Comparison of ENCODE assay signal across 8 cellular contexts in the genomic region with DNA sequence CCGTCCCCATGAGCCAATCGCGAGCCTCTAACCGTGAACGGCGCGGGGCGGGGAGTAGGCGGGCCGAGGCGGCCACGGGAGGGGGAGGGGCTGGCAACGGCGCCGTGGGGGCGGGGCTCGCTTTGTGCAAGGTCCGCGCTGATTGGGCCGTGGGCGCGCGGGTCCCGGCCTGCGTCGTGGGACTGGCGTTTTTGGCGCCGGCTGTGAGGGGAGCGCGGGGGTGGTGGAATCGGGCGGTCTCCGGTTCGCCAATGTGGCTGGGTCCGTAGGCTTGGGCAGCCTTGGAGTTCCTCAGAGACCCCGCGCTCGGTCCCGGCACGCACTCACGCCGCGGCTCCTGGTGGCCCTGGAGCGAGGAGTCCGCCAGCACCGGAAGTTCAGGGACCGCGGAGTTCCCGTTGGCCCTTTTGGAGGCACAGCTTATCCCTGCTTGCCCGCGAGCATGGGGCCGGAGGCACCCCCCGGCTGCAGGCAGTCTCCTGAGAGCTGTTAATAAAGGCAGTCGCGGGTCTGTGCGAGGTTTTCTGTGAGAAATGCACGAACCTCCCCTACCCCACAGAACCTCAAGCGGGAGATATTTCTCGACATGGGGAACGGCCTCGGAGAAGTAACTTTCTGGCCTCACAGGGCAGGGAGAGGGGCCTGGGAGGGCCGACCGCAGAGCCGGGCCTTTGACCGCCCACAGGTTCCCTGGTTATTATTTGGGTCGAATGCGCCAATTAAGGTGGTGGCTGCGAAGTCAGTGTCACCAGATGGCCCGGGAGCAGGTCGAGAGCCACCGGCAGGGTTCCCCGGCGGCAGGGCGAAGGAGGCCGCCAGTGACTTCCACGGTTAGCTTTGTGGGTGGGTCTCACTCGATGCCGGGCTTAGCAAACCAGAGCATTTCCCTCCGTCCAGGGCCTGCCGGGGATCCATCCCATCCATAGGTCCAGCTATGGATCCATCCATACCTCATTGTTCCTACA. TPM values are rescaled to one million over a fixed set of nuclear protein-coding genes. Genes with fewer than 3 reads are reported as not detected.
DNase-seq lines count a peak whose midpoint lies in the region; ATAC-seq, FAIRE-seq and TF ChIP-seq lines count a peak whose summit lies in the region.

No MANE protein-coding gene starts in this region.

- in situ Hi-C loops in HepG2 (cut with HindIII; ENCODE audit: extremely low pct_ligation_motif_present, low pct_unique_long_range_greater_than_20kb): no loop called here

- peaks cover 52% of the 10 kb centered on the region for H3K4me1 ChIP-seq in HepG2 (ENCODE audit: insufficient read depth, low read length)

- DNase-seq in GM10266 (ENCODE audit: extremely low spot score) (peak; percentile 98), NCI-H2171 (lab: John Stamatoyannopoulos, UW) (peak; percentile 87), coronary artery (ENCODE audit: low spot score) (peak; percentile 99), HepG2 (ENCODE audit: low spot score) (peak; percentile 30)
- peak; percentile 99 for DNase-seq in activated CD4-positive, alpha-beta T cell treated with anti-CD3 and anti-CD28 coated beads, Interleukin-2, amount 10 ng/mL, durations not matched to agents 24 days and 14 days
- peak; percentile 99 for DNase-seq in stimulated activated CD4-positive, alpha-beta T cell treated with anti-CD3 and anti-CD28 coated beads, Interleukin-4, amount 100 ng/mL, for 1 hour

- peak overlapping the region; percentile 95 for H3K9ac ChIP-seq in HepG2 (ENCODE audit: insufficient read depth, low read depth, low read length)

- no peaks in the 10 kb centered on the region for H3K9me3 Mint-ChIP-seq in activated CD4-positive, alpha-beta T cell treated with anti-CD3 and anti-CD28 coated beads, Interleukin-2, amount 10 ng/mL, durations not matched to agents 24 days and 14 days

- no peak overlapping the region for H2AFZ ChIP-seq in HepG2 (ENCODE audit: low read length)

- 3% methylated on average over 49 of the region's 81 CpGs for WGBS in HepG2 (ENCODE audit: low lambda C conversion rate)

- CTCF ChIA-PET in HepG2 (lab: Yijun Ruan, JAX; ENCODE audit: low intra/inter-chr PET ratio, low total read pairs): no interaction called here

- TSS peak; percentile 98 for BruUV-seq in HepG2 (replicated peaks; lab: Mats Ljungman, UMichigan)

- intact Hi-C loops in activated CD4-positive, alpha-beta T cell treated with anti-CD3 and anti-CD28 coated beads, Interleukin-2, amount 10 ng/mL, durations not matched to agents 24 days and 14 days (cut with micrococcal nuclease): loop anchor here (1.0 to 10.0 kb wide), 8 partner anchors 17 to 408 kb away; a partner anchor contains a TSS
- intact Hi-C loops in HepG2 (cut with micrococcal nuclease; ENCODE audit: unreplicated experiment): loop anchor here (5.0 kb wide), 2 partner anchors 247 to 413 kb away; no protein-coding TSS in a partner anchor

- no peaks in the 10 kb centered on the region for H3K9me3 ChIP-seq in HepG2 (ENCODE audit: low read length)

- H3K27me3 ChIP-seq in HepG2 (ENCODE audit: control insufficient read depth in 1 of 2, insufficient read depth in 2 of 2, low read length in 2 of 2): peaks cover 2 to 6% of the 10 kb centered on the region in 2 experiments; a peak in 3 of 5 replicates

- H3K4me1 Mint-ChIP-seq in activated CD4-positive, alpha-beta T cell treated with anti-CD3 and anti-CD28 coated beads, Interleukin-2, amount 10 ng/mL, durations not matched to agents 24 days and 14 days: peaks cover 37% of the 10 kb centered on the region

- H3K4me3 Mint-ChIP-seq in activated CD4-positive, alpha-beta T cell treated with anti-CD3 and anti-CD28 coated beads, Interleukin-2, amount 10 ng/mL, durations not matched to agents 24 days and 14 days: peak overlapping the region; percentile 93

- H3K27ac ChIP-seq in coronary artery (peak overlapping the region; percentile 96 to 98), HepG2 (ENCODE audit: extremely low read length, insufficient read depth, low read length) (peak overlapping the region; percentile 99)

- peaks cover 50% of the 10 kb centered on the region for H3K79me2 ChIP-seq in HepG2 (ENCODE audit: insufficient read depth, low read length)

- peak; percentile 12; the same call in 1 of the 2 replicates for TF ChIP-seq RAD21 in HepG2 (CRISPR knock-in tag; IDR thresholded peaks at IDR 0.05)

- H3K4me3 ChIP-seq in coronary artery (peak overlapping the region; percentile 86), HepG2 (replicated peaks in 1 of 3; ENCODE audit: insufficient read depth in 1 of 3, low read depth in 2 of 3, low read length in 3 of 3) (peak overlapping the region; percentile 70 to 80 (median 76))

- ATAC-seq in HG02763 (IDR thresholded peaks at IDR 0.05; ENCODE audit: unreplicated experiment): peak; percentile 0
- ATAC-seq in HepG2: peak; percentile 63
- no peak for ATAC-seq in GM18873 (IDR thresholded peaks at IDR 0.05; ENCODE audit: low FRiP score, unreplicated experiment)

- H3K36me3 Mint-ChIP-seq in activated CD4-positive, alpha-beta T cell treated with anti-CD3 and anti-CD28 coated beads, Interleukin-2, amount 10 ng/mL, durations not matched to agents 24 days and 14 days (ENCODE audit: low read depth): peaks cover 41% of the 10 kb centered on the region

- H3K4me2 ChIP-seq in HepG2 (ENCODE audit: low read depth, low read length): peak overlapping the region; percentile 88

- TF ChIP-seq CTCF in GM10266 (IDR thresholded peaks at IDR 0.05; ENCODE audit: control insufficient read depth, insufficient read depth, low read depth, missing control alignments): no peak
- no peak for TF ChIP-seq CTCF in coronary artery (IDR thresholded peaks at IDR 0.05)
- TF ChIP-seq CTCF in HepG2 (CRISPR knock-in tag; IDR thresholded peaks at IDR 0.05): no peak

- H4K20me1 ChIP-seq in HepG2 (ENCODE audit: insufficient read depth, low read length): peaks cover 42% of the 10 kb centered on the region

- no peak for FAIRE-seq in HepG2 (lab: Jason Lieb, UNC)

- peaks cover 22 to 34% of the 10 kb centered on the region in 2 experiments for H3K36me3 ChIP-seq in HepG2 (replicated peaks in 1 of 2; ENCODE audit: control insufficient read depth in 1 of 2, insufficient read depth in 2 of 2, low read length in 2 of 2)

- TF ChIP-seq POLR2A in HepG2 (IDR thresholded peaks at IDR 0.05; ENCODE audit: insufficient read depth in 1 of 2, low read depth in 2 of 2, low read length in 2 of 2): peak; percentile 78 to 87; a peak in 3 of 4 replicates

- H3K27me3 Mint-ChIP-seq in activated CD4-positive, alpha-beta T cell treated with anti-CD3 and anti-CD28 coated beads, Interleukin-2, amount 10 ng/mL, durations not matched to agents 24 days and 14 days: no peaks in the 10 kb centered on the region

- POLR2A ChIA-PET in HepG2 (lab: Yijun Ruan, JAX): interaction anchor here (0.7 to 5.1 kb wide), 58 partner anchors 9 to 752 kb away, joined by 3 to 155 read pairs (median 5); a partner anchor contains a TSS

- no peak for TF ChIP-seq EP300 in HepG2 (IDR thresholded peaks at IDR 0.05; ENCODE audit: low read depth in 2 of 2, low read length in 2 of 2)
- TF ChIP-seq EP300 in HepG2 (CRISPR knock-in tag; IDR thresholded peaks at IDR 0.05; ENCODE audit: borderline replicate concordance): no peak

- peak overlapping the region; percentile 100 for H3K27ac Mint-ChIP-seq in activated CD4-positive, alpha-beta T cell treated with anti-CD3 and anti-CD28 coated beads, Interleukin-2, amount 10 ng/mL, durations not matched to agents 24 days and 14 days

TF ChIP-seq in HepG2, 621 proteins besides CTCF, POLR2A, EP300 and RAD21 (continues in another document):
- no peak for TF ChIP-seq RCOR2 (CRISPR knock-in tag; IDR thresholded peaks at IDR 0.05)
- no peak; the same call in 1 of the 2 replicates for TF ChIP-seq ZNF121 (CRISPR knock-in tag; IDR thresholded peaks at IDR 0.05)
- TF ChIP-seq MED8 (CRISPR knock-in tag; IDR thresholded peaks at IDR 0.05; ENCODE audit: insufficient replicate concordance): peak; percentile 68

RNA-seq across cellular contexts. Expression of a gene that starts 0.6 kb away (rescaled TPM):
- total RNA-seq in activated CD4-positive, alpha-beta T cell treated with anti-CD3 and anti-CD28 coated beads, Interleukin-2, amount 10 ng/mL, durations not matched to agents 24 days and 14 days: 1,513 and 1,560 TPM in 2 replicates
- 779 and 1,144 TPM in 2 replicates for total RNA-seq in HepG2 (2016; rRNA removed; fragmentation: Illumina TruSeq; extraction: Trizol)
- 61.7 and 76.7 TPM in 2 replicates for total RNA-seq in HepG2 (2016; cell fraction: cytosol; rRNA removed; fragmentation: Illumina TruSeq; extraction: Trizol; ENCODE audit: low read depth)
- total RNA-seq in HepG2 (2016; cell fraction: insoluble cytoplasmic fraction; rRNA removed; fragmentation: Illumina TruSeq; extraction: Trizol): 790 and 1,072 TPM in 2 replicates
- total RNA-seq in HepG2 (2016; cell fraction: membrane; rRNA removed; fragmentation: Illumina TruSeq; extraction: Trizol): 128 and 141 TPM in 2 replicates
- total RNA-seq in HepG2 (2016; cell fraction: nucleus; rRNA removed; fragmentation: Illumina TruSeq; extraction: Trizol): 591 and 635 TPM in 2 replicates
- polyA plus RNA-seq in HepG2 (2011; rRNA removed): 91.5 and 105 TPM in 2 replicates
- polyA plus RNA-seq in HepG2 (2011; cell fraction: cytosol; rRNA removed): 50.8 and 75.9 TPM in 2 replicates
- polyA plus RNA-seq in HepG2 (2011; cell fraction: nucleus; rRNA removed): 99.7 and 139 TPM in 2 replicates
- 351 and 573 TPM in 2 replicates for polyA plus RNA-seq in HepG2 (2012)
- polyA plus RNA-seq in HepG2 (2016; cell fraction: cytosol; fragmentation: Illumina TruSeq; extraction: Trizol; ENCODE audit: low read depth): 29.0 and 32.7 TPM in 2 replicates
- polyA plus RNA-seq in HepG2 (2016; cell fraction: insoluble cytoplasmic fraction; fragmentation: Illumina TruSeq; extraction: Trizol; ENCODE audit: low read depth): 1,733 and 1,875 TPM in 2 replicates
- 54.0 and 78.7 TPM in 2 replicates for polyA plus RNA-seq in HepG2 (2016; cell fraction: membrane; fragmentation: Illumina TruSeq; extraction: Trizol; ENCODE audit: low read depth)
- polyA plus RNA-seq in HepG2 (2016; cell fraction: nucleus; fragmentation: Illumina TruSeq; extraction: Trizol; ENCODE audit: insufficient read depth, low read depth): 1,027 and 1,033 TPM in 2 replicates
- 22.3 and 47.2 TPM in 2 replicates for polyA minus RNA-seq in HepG2 (2011; rRNA and poly(A)+ RNA removed; ENCODE audit: low replicate concordance)
- 85.0 and 124 TPM in 2 replicates for polyA minus RNA-seq in HepG2 (2011; cell fraction: cytosol; rRNA and poly(A)+ RNA removed)
- 218 and 248 TPM in 2 replicates for polyA minus RNA-seq in HepG2 (2011; cell fraction: nucleus; rRNA and poly(A)+ RNA removed)

Comparison
In these comparisons a context has a peak if more than half of its experiments do, and no peak if none do; other contexts are left out.
1. DNase-seq: peak in every context shown above with its lines; median percentile 99 in activated CD4-positive, alpha-beta T cell treated with anti-CD3 and anti-CD28 coated beads, Interleukin-2, amount 10 ng/mL, durations not matched to agents 24 days and 14 days; 99 in coronary artery; 99 in stimulated activated CD4-positive, alpha-beta T cell treated with anti-CD3 and anti-CD28 coated beads, Interleukin-4, amount 100 ng/mL, for 1 hour; 98 in GM10266; 87 in NCI-H2171; 30 in HepG2.